Comparison of ENCODE assay signal across 1 cellular context in genomic region chr9:13358128-13358527, GRCh38.
TF ChIP-seq lines count a peak whose summit lies in the region.

No MANE protein-coding gene starts in this region.

TF ChIP-seq in HepG2, 621 proteins besides CTCF, POLR2A, EP300 and RAD21:
- TF ChIP-seq MIER3 (CRISPR knock-in tag; IDR thresholded peaks at IDR 0.05; ENCODE audit: borderline replicate concordance) (no peak), RELA (CRISPR knock-in tag; IDR thresholded peaks at IDR 0.05) (no peak), THYN1 (CRISPR knock-in tag; IDR thresholded peaks at IDR 0.05; ENCODE audit: borderline replicate concordance, low read depth) (no peak), ZBTB38 (CRISPR knock-in tag; IDR thresholded peaks at IDR 0.05) (no peak), KLF15 (CRISPR knock-in tag; IDR thresholded peaks at IDR 0.05; ENCODE audit: borderline replicate concordance) (no peak), SAP130 (CRISPR knock-in tag; IDR thresholded peaks at IDR 0.05; ENCODE audit: low read depth) (no peak), ZNF605 (CRISPR knock-in tag; IDR thresholded peaks at IDR 0.05) (no peak)
